In the genomic region with DNA sequence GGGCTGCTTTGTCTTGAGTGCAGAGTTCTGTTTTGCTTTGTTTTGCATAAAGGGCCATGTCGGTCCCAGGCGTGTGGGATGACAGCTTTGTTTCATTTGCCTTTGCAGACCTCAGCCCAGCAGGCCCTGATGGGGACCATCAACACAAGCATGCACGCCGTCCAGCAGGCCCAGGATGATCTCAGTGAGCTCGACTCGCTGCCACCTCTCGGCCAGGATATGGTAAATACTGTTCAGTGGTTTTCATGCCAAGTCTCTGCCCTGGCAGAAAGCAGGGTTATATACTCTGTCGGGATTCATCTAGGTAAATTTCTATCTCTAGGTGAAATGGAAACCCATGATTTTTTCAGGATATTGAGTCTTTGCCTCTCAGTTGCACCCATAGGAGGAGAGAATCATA, we compare ENCODE assay signal across 22 cellular contexts.
"Had no signal": no experiment of that assay in that cellular context is flagged by ENCODE, and none has a peak within 500 bp of the region (broad histone marks: within the 10 kb centered on the region; RNA-seq: fewer than 3 reads in every experiment).

No MANE protein-coding gene starts in this region.

- H3K4me3 ChIP-seq: colonic mucosa, lower lobe of right lung, pancreas, spleen, tibial artery, upper lobe of left lung, vagina had no signal

- H3K36me3 Mint-ChIP-seq: natural killer cell treated with Interleukin-12 subunit alpha and Interleukin-12 subunit beta and Interleukin-15 and Interleukin-18, amount 100 ng/mL, for 72 hours; stimulated activated memory B cell treated with anti-CD40 and anti-IgM and Interleukin-4, amounts not matched to agents 10 μg/mL and 1 μg/mL and 100 μg/mL, for 72 hours had no signal

- H3K4me3 Mint-ChIP-seq: natural killer cell treated with Interleukin-12 subunit alpha and Interleukin-12 subunit beta and Interleukin-15 and Interleukin-18, amount 100 ng/mL, for 72 hours; stimulated activated memory B cell treated with anti-CD40 and anti-IgM and Interleukin-4, amounts not matched to agents 10 μg/mL and 1 μg/mL and 100 μg/mL, for 72 hours; stimulated activated naive CD8-positive, alpha-beta T cell treated with anti-CD3 and anti-CD28 coated beads, Interleukin-15, Interleukin-2, amounts not matched to agents 100 ng/mL and 50 ng/mL, for 24 hours had no signal

- H3K27me3 ChIP-seq: colonic mucosa, foreskin keratinocyte, pancreas, spleen, tibial artery, upper lobe of left lung, vagina had no signal

- H3K9me3 ChIP-seq: colonic mucosa, lower lobe of right lung, pancreas, spleen, tibial artery, upper lobe of left lung, vagina had no signal

- H3K4me1 Mint-ChIP-seq: stimulated activated memory B cell treated with anti-CD40 and anti-IgM and Interleukin-4, amounts not matched to agents 10 μg/mL and 1 μg/mL and 100 μg/mL, for 72 hours had no signal

- ATAC-seq: foreskin keratinocyte; left lobe of liver; lower lobe of right lung; pancreas; sciatic nerve; stimulated activated memory B cell treated with anti-CD40 and anti-IgM and Interleukin-4, amounts not matched to agents 10 μg/mL and 1 μg/mL and 100 μg/mL, for 72 hours had no signal

- H3K9me3 Mint-ChIP-seq: natural killer cell treated with Interleukin-12 subunit alpha and Interleukin-12 subunit beta and Interleukin-15 and Interleukin-18, amount 100 ng/mL, for 72 hours; stimulated activated memory B cell treated with anti-CD40 and anti-IgM and Interleukin-4, amounts not matched to agents 10 μg/mL and 1 μg/mL and 100 μg/mL, for 72 hours; stimulated activated naive CD8-positive, alpha-beta T cell treated with anti-CD3 and anti-CD28 coated beads, Interleukin-15, Interleukin-2, amounts not matched to agents 100 ng/mL and 50 ng/mL, for 24 hours had no signal

- H3K36me3 ChIP-seq: colonic mucosa, pancreas had no signal

- H3K4me1 ChIP-seq: colonic mucosa, foreskin keratinocyte, lower lobe of right lung, pancreas, spleen, tibial artery, upper lobe of left lung, vagina had no signal

- H3K27ac Mint-ChIP-seq: natural killer cell treated with Interleukin-12 subunit alpha and Interleukin-12 subunit beta and Interleukin-15 and Interleukin-18, amount 100 ng/mL, for 72 hours; progenitor cell of endocrine pancreas; stimulated activated memory B cell treated with anti-CD40 and anti-IgM and Interleukin-4, amounts not matched to agents 10 μg/mL and 1 μg/mL and 100 μg/mL, for 72 hours; stimulated activated naive CD8-positive, alpha-beta T cell treated with anti-CD3 and anti-CD28 coated beads, Interleukin-15, Interleukin-2, amounts not matched to agents 100 ng/mL and 50 ng/mL, for 24 hours had no signal

- H3K27me3 Mint-ChIP-seq: natural killer cell treated with Interleukin-12 subunit alpha and Interleukin-12 subunit beta and Interleukin-15 and Interleukin-18, amount 100 ng/mL, for 72 hours; progenitor cell of endocrine pancreas; stimulated activated memory B cell treated with anti-CD40 and anti-IgM and Interleukin-4, amounts not matched to agents 10 μg/mL and 1 μg/mL and 100 μg/mL, for 72 hours; stimulated activated naive CD8-positive, alpha-beta T cell treated with anti-CD3 and anti-CD28 coated beads, Interleukin-15, Interleukin-2, amounts not matched to agents 100 ng/mL and 50 ng/mL, for 24 hours had no signal

- H3K27ac ChIP-seq: colonic mucosa, foreskin keratinocyte, lower lobe of right lung, pancreas, spleen, tibial artery, upper lobe of left lung, vagina had no signal

- DNase-seq: colonic mucosa; dermis blood vessel endothelial cell; foreskin keratinocyte; islet precursor cell; lower lobe of right lung; mesenchymal stem cell; midbrain; occipital lobe; pancreas; spleen; stimulated activated CD4-positive, alpha-beta T cell treated with anti-CD3 and anti-CD28 coated beads, Interleukin-15, amount 100 ng/mL, for 24 hours; stimulated activated CD4-positive, alpha-beta T cell treated with anti-CD3 and anti-CD28 coated beads, Interleukin-1b, Interleukin-23, amount 100 ng/mL, for 48 hours; stimulated activated CD4-positive, alpha-beta T cell treated with anti-CD3 and anti-CD28 coated beads, Interleukin-4, amount 100 ng/mL, for 24 hours; tibial artery; upper lobe of left lung had no signal
